1 cellular context compared by ENCODE assay signal in genomic region chr6:7899889-7900213, GRCh38.
TF ChIP-seq lines count a peak whose summit lies in the region.

No MANE protein-coding gene starts in this region.

TF ChIP-seq in HepG2, 621 proteins besides CTCF, POLR2A, EP300 and RAD21 (continued from another document):
- TF ChIP-seq ZBTB40 (IDR thresholded peaks at IDR 0.05) (no peak), ZBTB40 (CRISPR knock-in tag; IDR thresholded peaks at IDR 0.05) (no peak), RBM22 (optimal IDR thresholded peaks at IDR 0.05; ENCODE audit: low read length) (peak; percentile 52), ZNF605 (CRISPR knock-in tag; IDR thresholded peaks at IDR 0.05) (no peak), KDM3A (CRISPR knock-in tag; IDR thresholded peaks at IDR 0.05; ENCODE audit: low read depth) (no peak), SNAPC4 (CRISPR knock-in tag; IDR thresholded peaks at IDR 0.05) (no peak), ZNF33A (CRISPR knock-in tag; IDR thresholded peaks at IDR 0.05; ENCODE audit: borderline replicate concordance) (no peak), PRDM4 (CRISPR knock-in tag; IDR thresholded peaks at IDR 0.05; ENCODE audit: borderline replicate concordance) (no peak)
